ENCODE assay signal across 8 cellular contexts in genomic region chr1:173869108-173869359, GRCh38. TPM values are rescaled to one million over a fixed set of nuclear protein-coding genes. Genes with fewer than 3 reads are reported as not detected.
DNase-seq lines count a peak whose midpoint lies in the region; ATAC-seq lines count a peak whose summit lies in the region.

No MANE protein-coding gene starts in this region.

- H3K27ac ChIP-seq in iPS-20b (ENCODE audit: low read length) (peak overlapping the region; percentile 49), stomach smooth muscle (ENCODE audit: low read length) (peak overlapping the region; percentile 90)

- H3K36me3 Mint-ChIP-seq in activated T-helper 17 cell treated with anti-CD3 and anti-CD28 coated beads, Interleukin-2, amount 50 U/mL, for 72 hours (ENCODE audit: low read depth): peaks cover 71% of the 10 kb centered on the region

- H3K27ac Mint-ChIP-seq in activated T-helper 17 cell treated with anti-CD3 and anti-CD28 coated beads, Interleukin-2, amount 50 U/mL, for 72 hours: peak overlapping the region; percentile 93

- H3K4me1 Mint-ChIP-seq in activated T-helper 17 cell treated with anti-CD3 and anti-CD28 coated beads, Interleukin-2, amount 50 U/mL, for 72 hours: peaks cover 33% of the 10 kb centered on the region

- H3K36me3 ChIP-seq in iPS-20b (ENCODE audit: insufficient read depth, low read depth, low read length): peaks cover 64% of the 10 kb centered on the region
- H3K36me3 ChIP-seq in stomach smooth muscle (ENCODE audit: control insufficient read depth in 2 of 2, insufficient read depth in 2 of 2, low read length in 2 of 2): peaks cover 25% of the 10 kb centered on the region in 2 donors

- H3K27me3 ChIP-seq in iPS-20b (ENCODE audit: insufficient read depth, low read length) (no peaks in the 10 kb centered on the region), stomach smooth muscle (ENCODE audit: control insufficient read depth in 1 of 2, insufficient read depth in 2 of 2, low read length in 2 of 2) (no peaks in the 10 kb centered on the region)

- H3K27me3 Mint-ChIP-seq in activated T-helper 17 cell treated with anti-CD3 and anti-CD28 coated beads, Interleukin-2, amount 50 U/mL, for 72 hours: no peaks in the 10 kb centered on the region

- H3K9me3 ChIP-seq in iPS-20b (ENCODE audit: insufficient read depth, low read depth, low read length) (no peaks in the 10 kb centered on the region; the same call in 1 of the 2 replicates), stomach smooth muscle (ENCODE audit: control insufficient read depth in 2 of 2, low read length in 2 of 2) (no peaks in the 10 kb centered on the region)

- no peak for ATAC-seq in activated T-helper 17 cell treated with anti-CD3 and anti-CD28 coated beads, Interleukin-2, amount 50 U/mL, for 72 hours (replicated peaks)

- H3K4me3 Mint-ChIP-seq in activated T-helper 17 cell treated with anti-CD3 and anti-CD28 coated beads, Interleukin-2, amount 50 U/mL, for 72 hours: peak overlapping the region; percentile 88

- DNase-seq in NCI-H2107 treated with DMSO at 0.1 percent for 48 hours (lab: John Stamatoyannopoulos, UW; ENCODE audit: unreplicated experiment) (peak; percentile 72), NCI-H2107 (lab: John Stamatoyannopoulos, UW) (no peak), DMS79 (lab: John Stamatoyannopoulos, UW) (no peak), AG08395 (ENCODE audit: low spot score) (no peak), amniotic stem cell (lab: John Stamatoyannopoulos, UW) (no peak)

- peak overlapping the region; percentile 99 for H3K4me3 ChIP-seq in iPS-20b (ENCODE audit: low read length)
- H3K4me3 ChIP-seq in stomach smooth muscle (ENCODE audit: low read length in 2 of 2): peak overlapping the region; percentile 92 to 99

- H3K4me1 ChIP-seq in iPS-20b (ENCODE audit: insufficient read depth, low read length) (peaks cover 12% of the 10 kb centered on the region), stomach smooth muscle (ENCODE audit: control insufficient read depth, insufficient read depth, low read length) (peaks cover 6% of the 10 kb centered on the region)

- no peaks in the 10 kb centered on the region for H3K9me3 Mint-ChIP-seq in activated T-helper 17 cell treated with anti-CD3 and anti-CD28 coated beads, Interleukin-2, amount 50 U/mL, for 72 hours

- H3K9ac ChIP-seq in iPS-20b (ENCODE audit: low read depth, low read length) (peak overlapping the region; percentile 86), stomach smooth muscle (ENCODE audit: low read length in 2 of 2) (peak overlapping the region; percentile 71 to 73)

RNA-seq across cellular contexts. Expression of gene ZBTB37, which starts 0.9 kb away (rescaled TPM):
- total RNA-seq in activated T-helper 17 cell treated with anti-CD3 and anti-CD28 coated beads, Interleukin-2, amount 50 U/mL, for 72 hours: 10 to 100 TPM; 10.4 to 14.2 TPM

RNA-seq across cellular contexts. Expression of gene GAS5, which starts 1.2 kb away (rescaled TPM):
- total RNA-seq in activated T-helper 17 cell treated with anti-CD3 and anti-CD28 coated beads, Interleukin-2, amount 50 U/mL, for 72 hours: 100 to 1,000 TPM; 646 to 717 TPM

RNA-seq across cellular contexts. Expression of gene CENPL, which starts 44.4 kb away (rescaled TPM):
- 10 to 100 TPM; 25.5 to 33.9 TPM for total RNA-seq in activated T-helper 17 cell treated with anti-CD3 and anti-CD28 coated beads, Interleukin-2, amount 50 U/mL, for 72 hours

RNA-seq across cellular contexts. Expression of gene DARS2, which starts 44.6 kb away (rescaled TPM):
- 10 to 100 TPM; 25.8 to 38.5 TPM for total RNA-seq in activated T-helper 17 cell treated with anti-CD3 and anti-CD28 coated beads, Interleukin-2, amount 50 U/mL, for 72 hours

RNA-seq across cellular contexts. Expression of gene SERPINC1, which starts 48.1 kb away (rescaled TPM):
- total RNA-seq in activated T-helper 17 cell treated with anti-CD3 and anti-CD28 coated beads, Interleukin-2, amount 50 U/mL, for 72 hours: under 1 TPM; 0.35 to 0.77 TPM
